ENCODE assay signal across 11 cellular contexts in genomic region chr13:98450012-98450411, GRCh38.
DNase-seq lines count a peak whose midpoint lies in the region; ATAC-seq lines count a peak whose summit lies in the region.
"Had no signal": no experiment of that assay in that cellular context is flagged by ENCODE, and none has a peak within 500 bp of the region (broad histone marks: within the 10 kb centered on the region; RNA-seq: fewer than 3 reads in every experiment).

No MANE protein-coding gene starts in this region.

- H3K4me1 ChIP-seq in stomach smooth muscle (ENCODE audit: control insufficient read depth, insufficient read depth, low read length), result peaks cover 46% of the 10 kb centered on the region

- H3K27me3 Mint-ChIP-seq in activated T-cell treated with anti-CD3 and anti-CD28 coated beads, Interleukin-2, amount 50 U/mL, for 72 hours (ENCODE audit: low read depth), result no peaks in the 10 kb centered on the region
- no peaks in the 10 kb centered on the region for H3K27me3 Mint-ChIP-seq in activated CD4-positive, alpha-beta memory T cell treated with anti-CD3 and anti-CD28 coated beads for 36 hours

- H3K27ac ChIP-seq in layer of hippocampus (ENCODE audit: low read depth, low read length) (peak overlapping the region; percentile 65), stomach smooth muscle (ENCODE audit: low read length) (peak overlapping the region; percentile 66)

- H3K9ac ChIP-seq in stomach smooth muscle (ENCODE audit: low read length in 2 of 2), result peak overlapping the region in 1 of 2 donors; percentile 48

- no peak for DNase-seq in activated T-cell treated with anti-CD3 and anti-CD28 coated beads, Interleukin-2, amount 50 U/mL, for 72 hours
- DNase-seq in activated T-cell treated with anti-CD3 and anti-CD28 coated beads, Interleukin-2, amount 50 U/mL, for 1 hour, result no peak
- DNase-seq in activated CD4-positive, alpha-beta memory T cell treated with anti-CD3 and anti-CD28 coated beads for 36 hours, result no peak
- no peak for DNase-seq in DMS79 treated with DMSO at 0.1 percent for 48 hours (lab: John Stamatoyannopoulos, UW)
- DNase-seq in stimulated activated CD4-positive, alpha-beta T cell treated with anti-CD3 and anti-CD28 coated beads, Interleukin-1b, Interleukin-23, amount 100 ng/mL, for 48 hours, result no peak
- no peak for DNase-seq in NCI-H187 treated with DMSO at 0.1 percent for 48 hours (lab: John Stamatoyannopoulos, UW)
- DNase-seq: DMS79, NCI-H1105 treated with DMSO at 0.1 percent for 48 hours, NCI-H524 treated with DMSO at 0.1 percent for 48 hours had no signal

- CTCF ChIA-PET in activated CD4-positive, alpha-beta memory T cell treated with anti-CD3 and anti-CD28 coated beads for 36 hours (lab: Charles Lee), result interaction anchor here (0.8 to 3.1 kb wide), 5 partner anchors 17 to 223 kb away, joined by 3 to 30 read pairs (median 5); no protein-coding TSS in a partner anchor

- H3K36me3 Mint-ChIP-seq in activated T-cell treated with anti-CD3 and anti-CD28 coated beads, Interleukin-2, amount 50 U/mL, for 72 hours (ENCODE audit: insufficient read depth in 2 of 2), result peaks cover 0 to 11% of the 10 kb centered on the region in 2 donors
- H3K36me3 Mint-ChIP-seq in activated CD4-positive, alpha-beta memory T cell treated with anti-CD3 and anti-CD28 coated beads for 36 hours, result peaks cover 22% of the 10 kb centered on the region

- no peak overlapping the region for H3K4me3 Mint-ChIP-seq in activated T-cell treated with anti-CD3 and anti-CD28 coated beads, Interleukin-2, amount 50 U/mL, for 72 hours
- no peak overlapping the region for H3K4me3 Mint-ChIP-seq in activated CD4-positive, alpha-beta memory T cell treated with anti-CD3 and anti-CD28 coated beads for 36 hours

- H3K9me3 ChIP-seq in stomach smooth muscle (ENCODE audit: control insufficient read depth in 2 of 2, low read length in 2 of 2), result no peaks in the 10 kb centered on the region

- H3K36me3 ChIP-seq in stomach smooth muscle (ENCODE audit: control insufficient read depth in 2 of 2, insufficient read depth in 2 of 2, low read length in 2 of 2), result peaks cover 11 to 37% of the 10 kb centered on the region in 2 donors

- ATAC-seq in activated T-cell treated with anti-CD3 and anti-CD28 coated beads, Interleukin-2, amount 50 U/mL, for 72 hours (replicated peaks in 1 of 2), result no peak

- POLR2A ChIA-PET in activated CD4-positive, alpha-beta memory T cell treated with anti-CD3 and anti-CD28 coated beads for 36 hours (lab: Charles Lee), result interaction anchor here (1.6 kb wide), 1 partner anchor 8 kb away, joined by 3 read pairs; no protein-coding TSS in a partner anchor

- no peaks in the 10 kb centered on the region for H3K9me3 Mint-ChIP-seq in activated T-cell treated with anti-CD3 and anti-CD28 coated beads, Interleukin-2, amount 50 U/mL, for 72 hours
- no peaks in the 10 kb centered on the region for H3K9me3 Mint-ChIP-seq in activated CD4-positive, alpha-beta memory T cell treated with anti-CD3 and anti-CD28 coated beads for 36 hours

- peaks cover 26% of the 10 kb centered on the region for H3K4me1 Mint-ChIP-seq in activated T-cell treated with anti-CD3 and anti-CD28 coated beads, Interleukin-2, amount 50 U/mL, for 72 hours (ENCODE audit: low read depth)
- peaks cover 32% of the 10 kb centered on the region for H3K4me1 Mint-ChIP-seq in activated CD4-positive, alpha-beta memory T cell treated with anti-CD3 and anti-CD28 coated beads for 36 hours (ENCODE audit: low read depth)

- intact Hi-C loops in activated CD4-positive, alpha-beta memory T cell treated with anti-CD3 and anti-CD28 coated beads for 36 hours (cut with micrococcal nuclease), result loop anchor here (1.0 kb wide), 1 partner anchor 203 kb away; no protein-coding TSS in a partner anchor

- H3K4me3 ChIP-seq in stomach smooth muscle (ENCODE audit: low read length in 2 of 2), result no peak overlapping the region

- H3K27me3 ChIP-seq in layer of hippocampus (ENCODE audit: control insufficient read depth, insufficient read depth, low read length) (no peaks in the 10 kb centered on the region), stomach smooth muscle (ENCODE audit: control insufficient read depth in 1 of 2, insufficient read depth in 2 of 2, low read length in 2 of 2) (no peaks in the 10 kb centered on the region)

- peak overlapping the region; percentile 26 for H3K27ac Mint-ChIP-seq in activated T-cell treated with anti-CD3 and anti-CD28 coated beads, Interleukin-2, amount 50 U/mL, for 72 hours
- H3K27ac Mint-ChIP-seq in activated CD4-positive, alpha-beta memory T cell treated with anti-CD3 and anti-CD28 coated beads for 36 hours, result peak overlapping the region; percentile 52
